ENCODE assay signal across 22 cellular contexts in the genomic region with DNA sequence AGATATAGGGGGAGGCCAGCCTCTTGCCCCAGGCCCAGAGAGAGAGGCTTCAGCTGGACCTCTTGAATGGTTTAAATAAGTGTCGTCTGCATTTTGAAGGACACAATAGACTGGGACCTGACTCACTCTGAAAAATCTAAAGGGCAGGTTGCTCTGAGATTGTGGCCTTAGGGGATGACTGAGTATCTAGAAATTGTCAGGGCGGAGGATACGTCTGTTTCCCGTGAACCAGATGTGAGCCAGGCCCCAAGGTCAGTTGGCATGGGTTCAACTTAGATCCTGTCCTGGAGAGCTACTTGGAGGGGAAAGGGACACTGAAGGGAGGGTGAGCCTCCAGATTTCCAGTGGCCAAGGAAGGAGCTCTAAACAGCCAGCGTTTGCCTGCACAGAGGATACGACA.
DNase-seq lines count a peak whose midpoint lies in the region; ATAC-seq and TF ChIP-seq lines count a peak whose summit lies in the region.
"Had no signal": no experiment of that assay in that cellular context is flagged by ENCODE, and none has a peak within 500 bp of the region (broad histone marks: within the 10 kb centered on the region; RNA-seq: fewer than 3 reads in every experiment).

No MANE protein-coding gene starts in this region.

- no peak overlapping the region for H2AFZ ChIP-seq in PC-9

- no peak overlapping the region for H3K4me3 Mint-ChIP-seq in progenitor cell of endocrine pancreas (ENCODE audit: low read depth)
- no peak overlapping the region for H3K4me3 Mint-ChIP-seq in activated CD4-positive, alpha-beta T cell treated with anti-CD3 and anti-CD28 coated beads for 36 hours
- H3K4me3 Mint-ChIP-seq in activated CD4-positive, alpha-beta T cell treated with anti-CD3 and anti-CD28 coated beads, Interleukin-2, amount 10 ng/mL, durations not matched to agents 24 days and 14 days, result no peak overlapping the region
- H3K4me3 Mint-ChIP-seq: activated CD8-positive, alpha-beta T cell treated with anti-CD3 and anti-CD28 coated beads for 36 hours; activated naive CD4-positive, alpha-beta T cell treated with anti-CD3 and anti-CD28 coated beads for 36 hours; activated T-cell treated with anti-CD3 and anti-CD28 coated beads, Interleukin-2, amount 50 U/mL, for 24 hours had no signal

- H3K36me3 Mint-ChIP-seq in progenitor cell of endocrine pancreas (ENCODE audit: insufficient read depth), result peaks cover 1% of the 10 kb centered on the region
- no peaks in the 10 kb centered on the region for H3K36me3 Mint-ChIP-seq in activated CD4-positive, alpha-beta T cell treated with anti-CD3 and anti-CD28 coated beads for 36 hours (ENCODE audit: low read depth)
- H3K36me3 Mint-ChIP-seq in activated CD4-positive, alpha-beta T cell treated with anti-CD3 and anti-CD28 coated beads, Interleukin-2, amount 10 ng/mL, durations not matched to agents 24 days and 14 days (ENCODE audit: low read depth), result no peaks in the 10 kb centered on the region

- no peaks in the 10 kb centered on the region for H3F3A ChIP-seq in PC-9 (ENCODE audit: insufficient read depth, low read depth)

- POLR2A ChIA-PET in PC-9 (lab: Charles Lee; ENCODE audit: unreplicated experiment), result no interaction called here
- POLR2A ChIA-PET in activated CD4-positive, alpha-beta T cell treated with anti-CD3 and anti-CD28 coated beads for 36 hours (lab: Charles Lee), result no interaction called here

- no peaks in the 10 kb centered on the region for H3K36me3 ChIP-seq in PC-9 (ENCODE audit: low read depth)
- no peaks in the 10 kb centered on the region for H3K36me3 ChIP-seq in gastroesophageal sphincter
- H3K36me3 ChIP-seq: left lung, SJCRH30, tibial nerve had no signal

- H3K9me3 Mint-ChIP-seq in progenitor cell of endocrine pancreas (ENCODE audit: low read depth), result no peaks in the 10 kb centered on the region
- H3K9me3 Mint-ChIP-seq in activated CD4-positive, alpha-beta T cell treated with anti-CD3 and anti-CD28 coated beads for 36 hours (ENCODE audit: low read depth), result peaks cover 4% of the 10 kb centered on the region
- no peaks in the 10 kb centered on the region for H3K9me3 Mint-ChIP-seq in activated CD4-positive, alpha-beta T cell treated with anti-CD3 and anti-CD28 coated beads, Interleukin-2, amount 10 ng/mL, durations not matched to agents 24 days and 14 days

- TF ChIP-seq EP300 in gastroesophageal sphincter (IDR thresholded peaks at IDR 0.05), result no peak

- peak overlapping the region; percentile 53 for H3K27ac Mint-ChIP-seq in progenitor cell of endocrine pancreas
- H3K27ac Mint-ChIP-seq in activated CD4-positive, alpha-beta T cell treated with anti-CD3 and anti-CD28 coated beads for 36 hours, result no peak overlapping the region
- H3K27ac Mint-ChIP-seq in activated CD4-positive, alpha-beta T cell treated with anti-CD3 and anti-CD28 coated beads, Interleukin-2, amount 10 ng/mL, durations not matched to agents 24 days and 14 days, result no peak overlapping the region
- H3K27ac Mint-ChIP-seq: activated CD8-positive, alpha-beta T cell treated with anti-CD3 and anti-CD28 coated beads for 36 hours; activated naive CD4-positive, alpha-beta T cell treated with anti-CD3 and anti-CD28 coated beads for 36 hours; activated T-cell treated with anti-CD3 and anti-CD28 coated beads, Interleukin-2, amount 50 U/mL, for 24 hours had no signal

- intact Hi-C loops in PC-9 (cut with micrococcal nuclease; ENCODE audit: unreplicated experiment), result no loop called here
- intact Hi-C loops in activated CD4-positive, alpha-beta T cell treated with anti-CD3 and anti-CD28 coated beads for 36 hours (cut with DNase I, micrococcal nuclease), result no loop called here
- intact Hi-C loops in activated CD4-positive, alpha-beta T cell treated with anti-CD3 and anti-CD28 coated beads, Interleukin-2, amount 10 ng/mL, durations not matched to agents 24 days and 14 days (cut with micrococcal nuclease), result no loop called here

- DNase-seq in ELF-1 (ENCODE audit: low read depth, low spot score) (peak; percentile 66), PC-9 (peak in 1 of 2 experiments; percentile 68), progenitor cell of endocrine pancreas (ENCODE audit: low spot score, unreplicated experiment) (no peak), DMS53 treated with DMSO at 0.1 percent for 48 hours (lab: John Stamatoyannopoulos, UW; ENCODE audit: unreplicated experiment) (no peak)
- DNase-seq in activated CD4-positive, alpha-beta T cell treated with anti-CD3 and anti-CD28 coated beads for 36 hours, result no peak
- no peak for DNase-seq in activated CD4-positive, alpha-beta T cell treated with anti-CD3 and anti-CD28 coated beads, Interleukin-2, amount 10 ng/mL, durations not matched to agents 24 days and 14 days
- DNase-seq: activated CD8-positive, alpha-beta T cell treated with anti-CD3 and anti-CD28 coated beads for 36 hours; activated naive CD4-positive, alpha-beta T cell treated with anti-CD3 and anti-CD28 coated beads for 36 hours; activated T-cell treated with anti-CD3 and anti-CD28 coated beads, Interleukin-2, amount 50 U/mL, for 24 hours; H7; left lung; NCI-H1417 treated with DMSO at 0.1 percent for 48 hours; NCI-H2171 treated with DMSO at 0.1 percent for 48 hours; NCI-H748 treated with DMSO at 0.1 percent for 48 hours; SJCRH30; stimulated activated CD4-positive, alpha-beta T cell treated with anti-CD3 and anti-CD28 coated beads, Interleukin-1b, Interleukin-23, amount 100 ng/mL, for 48 hours; stimulated activated naive CD4-positive, alpha-beta T cell treated with Interleukin-2 at 50 U/mL for 16 hours; T-helper 2 cell had no signal

- 0 out of 2 replicates have a peak overlapping the region, but pooled peaks have one; percentile 12 for H3K4me2 ChIP-seq in PC-9

- H3K27me3 ChIP-seq in PC-9 (ENCODE audit: insufficient read depth, low read depth) (no peaks in the 10 kb centered on the region), gastroesophageal sphincter (no peaks in the 10 kb centered on the region)
- H3K27me3 ChIP-seq: left lung, SJCRH30, tibial nerve had no signal

- CTCF ChIA-PET in PC-9 (lab: Charles Lee), result interaction anchor here (1.0 kb wide), 1 partner anchor 382 kb away, joined by 4 read pairs; no protein-coding TSS in a partner anchor
- CTCF ChIA-PET in activated CD4-positive, alpha-beta T cell treated with anti-CD3 and anti-CD28 coated beads for 36 hours (lab: Charles Lee), result interaction anchor here (1.4 kb wide), 1 partner anchor 101 kb away, joined by 3 read pairs; no protein-coding TSS in a partner anchor

- H3K9me2 ChIP-seq in PC-9 (ENCODE audit: insufficient read depth), result no peaks in the 10 kb centered on the region

- H4K20me1 ChIP-seq in PC-9 (ENCODE audit: insufficient read depth), result no peaks in the 10 kb centered on the region

- WGBS in gastroesophageal sphincter (ENCODE audit: low coverage in 1 of 2), 2 donors, result 52 to 73% methylated on average over 2 to 5 of the region's 6 CpGs

- no peaks in the 10 kb centered on the region for H3K27me3 Mint-ChIP-seq in progenitor cell of endocrine pancreas
- H3K27me3 Mint-ChIP-seq in activated CD4-positive, alpha-beta T cell treated with anti-CD3 and anti-CD28 coated beads for 36 hours, result peaks cover 3% of the 10 kb centered on the region
- H3K27me3 Mint-ChIP-seq in activated CD4-positive, alpha-beta T cell treated with anti-CD3 and anti-CD28 coated beads, Interleukin-2, amount 10 ng/mL, durations not matched to agents 24 days and 14 days, result peaks cover 21% of the 10 kb centered on the region
- H3K27me3 Mint-ChIP-seq: activated CD8-positive, alpha-beta T cell treated with anti-CD3 and anti-CD28 coated beads for 36 hours; activated T-cell treated with anti-CD3 and anti-CD28 coated beads, Interleukin-2, amount 50 U/mL, for 24 hours had no signal

- peak; percentile 46 for ATAC-seq in gastroesophageal sphincter
- ATAC-seq in activated CD4-positive, alpha-beta T cell treated with anti-CD3 and anti-CD28 coated beads for 36 hours, result no peak
- ATAC-seq: activated CD8-positive, alpha-beta T cell treated with anti-CD3 and anti-CD28 coated beads for 36 hours; left lung; sciatic nerve had no signal

- TF ChIP-seq CTCF in PC-9 (conservative IDR thresholded peaks at IDR 0.05), result no peak
- TF ChIP-seq CTCF in gastroesophageal sphincter (IDR thresholded peaks at IDR 0.05), result no peak
- TF ChIP-seq CTCF in progenitor cell of endocrine pancreas (IDR thresholded peaks at IDR 0.05; ENCODE audit: unreplicated experiment), result no peak

- no peaks in the 10 kb centered on the region for H3K79me2 ChIP-seq in PC-9 (ENCODE audit: low read depth)

- TF ChIP-seq POLR2A in gastroesophageal sphincter (IDR thresholded peaks at IDR 0.05), result no peak

- peaks cover 17% of the 10 kb centered on the region for H3K4me1 Mint-ChIP-seq in progenitor cell of endocrine pancreas (ENCODE audit: low read depth)
- H3K4me1 Mint-ChIP-seq in activated CD4-positive, alpha-beta T cell treated with anti-CD3 and anti-CD28 coated beads for 36 hours, result no peaks in the 10 kb centered on the region
- no peaks in the 10 kb centered on the region for H3K4me1 Mint-ChIP-seq in activated CD4-positive, alpha-beta T cell treated with anti-CD3 and anti-CD28 coated beads, Interleukin-2, amount 10 ng/mL, durations not matched to agents 24 days and 14 days

- peaks cover 26% of the 10 kb centered on the region for H3K4me1 ChIP-seq in PC-9 (replicated peaks; ENCODE audit: insufficient read depth)
- no peaks in the 10 kb centered on the region for H3K4me1 ChIP-seq in gastroesophageal sphincter
- H3K4me1 ChIP-seq: left lung, tibial nerve had no signal

- H3K27ac ChIP-seq in PC-9 (no peak overlapping the region), gastroesophageal sphincter (no peak overlapping the region)
- H3K27ac ChIP-seq: left lung, SJCRH30, tibial nerve, VCaP had no signal

- no peak overlapping the region for H3K4me3 ChIP-seq in PC-9
- H3K4me3 ChIP-seq in gastroesophageal sphincter, result no peak overlapping the region
- H3K4me3 ChIP-seq: left lung, SJCRH30, tibial nerve had no signal

- H3K9me3 ChIP-seq in PC-9 (ENCODE audit: insufficient read depth, low read depth) (no peaks in the 10 kb centered on the region), gastroesophageal sphincter (peaks cover 0 to 5% (median 0%) of the 10 kb centered on the region in 3 donors)
- H3K9me3 ChIP-seq: left lung had no signal

- no TSS peak for BruUV-seq in PC-9 (replicated peaks; lab: Mats Ljungman, UMichigan)
